In genomic region chr16:82758904-82759303, GRCh38 we compare ENCODE assay signal across 20 cellular contexts.
"Had no signal": no experiment of that assay in that cellular context is flagged by ENCODE, and none has a peak within 500 bp of the region (broad histone marks: within the 10 kb centered on the region; RNA-seq: fewer than 3 reads in every experiment).

No MANE protein-coding gene starts in this region.

- H3K27ac ChIP-seq: colonic mucosa, hepatocyte, neutrophil, spleen, stomach, thoracic aorta, transverse colon had no signal

- H3K36me3 ChIP-seq: colonic mucosa, neutrophil, spleen, stomach, thoracic aorta, transverse colon had no signal

- H3K4me1 ChIP-seq: colonic mucosa had no signal

- H3K79me2 ChIP-seq: hepatocyte had no signal

- H3K4me3 ChIP-seq: colonic mucosa, hepatocyte, mucosa of descending colon, spleen, stomach, thoracic aorta, transverse colon had no signal

- DNase-seq: colonic mucosa; dermis blood vessel endothelial cell; foreskin melanocyte; head of caudate nucleus; kidney glomerular epithelial cell; mucosa of descending colon; naive thymus-derived CD8-positive, alpha-beta T cell; posterior cingulate gyrus; spleen; stimulated activated CD4-positive, alpha-beta T cell treated with anti-CD3 and anti-CD28 coated beads, Interleukin-15, amount 100 ng/mL, for 24 hours; stimulated activated CD4-positive, alpha-beta T cell treated with anti-CD3 and anti-CD28 coated beads, Interleukin-1b, Interleukin-23, amount 100 ng/mL, for 48 hours; stimulated activated CD4-positive, alpha-beta T cell treated with anti-CD3 and anti-CD28 coated beads, Interleukin-4, amount 100 ng/mL, for 4 hours; stimulated activated naive B cell treated with anti-CD40 and anti-IgM and Interleukin-4, amounts not matched to agents 10 μg/mL and 1 μg/mL and 100 μg/mL, for 72 hours; stomach; substantia nigra; transverse colon had no signal

- H3K4me2 ChIP-seq: hepatocyte had no signal

- H2AFZ ChIP-seq: hepatocyte had no signal

- H3K27me3 ChIP-seq: colonic mucosa, neutrophil, spleen, stomach, transverse colon had no signal

- H3K9me3 ChIP-seq: colonic mucosa, mucosa of descending colon, neutrophil, spleen, stomach, thoracic aorta, transverse colon had no signal

- FAIRE-seq: islet of Langerhans had no signal
